ENCODE assay signal across 23 cellular contexts in the genomic region with DNA sequence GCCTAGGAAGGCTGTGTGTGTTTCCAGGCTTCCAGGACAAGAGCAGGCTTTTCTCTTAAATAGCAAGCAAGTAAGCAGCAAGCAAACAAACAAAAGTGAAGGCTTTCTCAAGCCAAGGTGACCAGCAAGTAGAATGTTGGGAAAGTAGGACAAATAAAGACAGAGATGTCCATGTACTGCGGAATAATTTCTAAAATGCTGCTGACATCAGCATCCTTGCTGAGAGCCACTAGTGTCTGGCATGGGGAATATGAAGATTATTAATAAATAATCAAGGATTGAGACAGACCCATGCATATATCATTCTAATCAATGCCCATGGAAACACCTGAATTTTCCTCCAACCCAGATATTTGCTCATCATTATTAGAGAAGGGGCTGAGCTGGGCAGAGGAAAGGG.
"Had no signal": no experiment of that assay in that cellular context is flagged by ENCODE, and none has a peak within 500 bp of the region (broad histone marks: within the 10 kb centered on the region; RNA-seq: fewer than 3 reads in every experiment).

No MANE protein-coding gene starts in this region.

- FAIRE-seq: RCC 7860 had no signal

- H3K36me3 ChIP-seq: MG63, SJSA1 had no signal

- DNase-seq: Karpas-422, KG1, MG63, NCI-H1092, NCI-H1105 treated with DMSO at 0.1 percent for 48 hours, NCI-H1417 treated with DMSO at 0.1 percent for 48 hours, NCI-H146, NCI-H1694 treated with DMSO at 0.1 percent for 48 hours, NCI-H2029, NCI-H2081 treated with DMSO at 0.1 percent for 48 hours, NCI-H2171, NCI-H226, NCI-H446, NCI-H510A, NCI-H524 treated with DMSO at 0.1 percent for 48 hours, NCI-H69, NCI-H774, Right ventricle myocardium superior, RPMI8226, SIG-M5 had no signal

- H3K27me3 ChIP-seq: MG63, SJSA1 had no signal

- H3K27ac ChIP-seq: SJSA1, SK-N-MC had no signal

- H3K9me3 ChIP-seq: MG63, SJSA1 had no signal

- H3K4me3 ChIP-seq: MG63, SJSA1, SK-N-MC had no signal
